In genomic region chr2:173472112-173472511, GRCh38 we compare ENCODE assay signal across 21 cellular contexts.
"Had no signal": no experiment of that assay in that cellular context is flagged by ENCODE, and none has a peak within 500 bp of the region (broad histone marks: within the 10 kb centered on the region; RNA-seq: fewer than 3 reads in every experiment).

No MANE protein-coding gene starts in this region.

- H2AFZ ChIP-seq: hepatocyte had no signal

- ATAC-seq: naive thymus-derived CD4-positive, alpha-beta T cell; stimulated activated naive B cell treated with anti-CD40 and anti-IgM and Interleukin-4, amounts not matched to agents 10 μg/mL and 1 μg/mL and 100 μg/mL, for 72 hours; stimulated activated naive CD8-positive, alpha-beta T cell treated with anti-CD3 and anti-CD28 coated beads, Interleukin-15, amount 100 ng/mL, for 72 hours had no signal

- H3K27me3 ChIP-seq: hepatocyte, right atrium auricular region, sigmoid colon, testis, transverse colon had no signal

- H3K4me3 ChIP-seq: coronary artery, hepatocyte, right atrium auricular region, sigmoid colon, skin epidermis, testis, transverse colon had no signal

- H3K27ac ChIP-seq: coronary artery, hepatocyte, neutrophil, right atrium auricular region, sigmoid colon, skin epidermis, testis, transverse colon had no signal

- DNase-seq: effector CD4-positive, alpha-beta T cell; endodermal cell; erythroblast; foreskin melanocyte; mesendoderm; naive thymus-derived CD4-positive, alpha-beta T cell; nephron progenitor cell; posterior cingulate gyrus; sigmoid colon; stimulated activated CD4-positive, alpha-beta T cell treated with anti-CD3 and anti-CD28 coated beads, Interleukin-2, amount 100 ng/mL, for 24 hours; stimulated activated CD4-positive, alpha-beta T cell treated with anti-CD3 and anti-CD28 coated beads, Interleukin-4, amount 100 ng/mL, for 4 hours; stimulated activated naive B cell treated with anti-CD40 and anti-IgM and Interleukin-4, amounts not matched to agents 10 μg/mL and 1 μg/mL and 100 μg/mL, for 72 hours; stimulated activated naive CD8-positive, alpha-beta T cell treated with anti-CD3 and anti-CD28 coated beads, Interleukin-15, amount 100 ng/mL, for 72 hours; testis; transverse colon had no signal

- FAIRE-seq: endothelial cell of umbilical vein had no signal

- H3K9me3 ChIP-seq: neutrophil, testis, transverse colon had no signal

- H3K4me1 ChIP-seq: right atrium auricular region, sigmoid colon, testis, transverse colon had no signal

- H3K36me3 ChIP-seq: neutrophil, right atrium auricular region, sigmoid colon, transverse colon had no signal

- H3K4me2 ChIP-seq: hepatocyte had no signal

- H3K79me2 ChIP-seq: hepatocyte had no signal
